ENCODE assay signal across 8 cellular contexts in the genomic region with DNA sequence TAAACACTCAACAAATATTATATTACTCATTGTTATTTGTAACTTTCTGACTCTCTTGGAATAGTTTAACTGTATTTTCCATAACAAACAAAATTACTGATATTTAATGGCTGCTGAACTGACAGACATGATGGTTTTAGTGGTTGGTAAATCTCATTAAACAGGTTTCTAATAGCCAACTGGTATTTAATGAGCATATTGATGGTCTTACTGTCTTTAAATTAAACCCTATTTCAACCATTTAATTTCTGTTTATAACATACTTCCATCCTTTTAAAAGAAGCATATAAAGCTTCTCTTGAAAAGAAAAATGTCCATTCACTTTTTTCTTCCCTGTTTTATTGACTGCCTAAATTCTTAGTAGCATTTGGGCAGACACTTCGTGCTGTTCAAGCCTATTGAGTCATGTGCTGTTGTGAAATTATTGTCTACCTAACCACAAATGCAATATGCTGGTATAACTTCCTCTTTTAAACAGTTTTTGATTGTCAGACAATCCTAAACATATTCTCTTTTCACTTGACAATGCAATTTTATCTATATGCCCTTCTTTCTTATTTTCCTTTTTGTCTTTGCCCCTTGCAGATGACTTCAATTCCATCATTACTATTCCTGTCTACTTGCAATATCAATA.
DNase-seq lines count a peak whose midpoint lies in the region; ATAC-seq and TF ChIP-seq lines count a peak whose summit lies in the region.

No MANE protein-coding gene starts in this region.

- ATAC-seq in GM18520 (IDR thresholded peaks at IDR 0.05; ENCODE audit: unreplicated experiment) (peak; percentile 62), HG02870 (IDR thresholded peaks at IDR 0.05; ENCODE audit: unreplicated experiment) (peak; percentile 73)

- no peak for TF ChIP-seq CTCF in transverse colon (IDR thresholded peaks at IDR 0.05)
- no peak for TF ChIP-seq CTCF in colonic mucosa (IDR thresholded peaks at IDR 0.05)

- in situ Hi-C loops in transverse colon (cut with MboI; ENCODE audit: low pct_ligation_motif_present in 1 of 4, low pct_unique_long_range_greater_than_20kb in 1 of 4, low sequenced_read_pairs in 3 of 4): no loop called here

- no peaks in the 10 kb centered on the region for H3K9me3 ChIP-seq in transverse colon
- H3K9me3 ChIP-seq in colonic mucosa: no peaks in the 10 kb centered on the region

- DNase-seq in NOMO-1 treated with dmso at 0.1 percent for 144 hours (lab: John Stamatoyannopoulos, UW; ENCODE audit: unreplicated experiment): peak; percentile 62
- peak; percentile 28 for DNase-seq in myocyte (ENCODE audit: low read depth)
- no peak for DNase-seq in transverse colon
- no peak for DNase-seq in NCI-H526 (lab: John Stamatoyannopoulos, UW)
- no peak for DNase-seq in SK-N-DZ (ENCODE audit: low spot score)
- DNase-seq in colonic mucosa: no peak

- no peaks in the 10 kb centered on the region for H3K36me3 ChIP-seq in transverse colon
- H3K36me3 ChIP-seq in colonic mucosa: no peaks in the 10 kb centered on the region

- TF ChIP-seq POLR2A in transverse colon (IDR thresholded peaks at IDR 0.05): no peak

- no peak overlapping the region for H3K27ac ChIP-seq in transverse colon
- H3K27ac ChIP-seq in colonic mucosa: no peak overlapping the region

- intact Hi-C loops in transverse colon (cut with DNase I; ENCODE audit: low total_unique reads): no loop called here
- intact Hi-C loops in colonic mucosa (cut with DNase I): no loop called here

- H3K4me3 ChIP-seq in transverse colon: no peak overlapping the region
- H3K4me3 ChIP-seq in colonic mucosa: no peak overlapping the region

- H3K27me3 ChIP-seq in transverse colon (no peaks in the 10 kb centered on the region), colonic mucosa (no peaks in the 10 kb centered on the region)

- 41 to 48% methylated on average over 1 of the region's 1 CpG for WGBS in transverse colon (ENCODE audit: low coverage in 1 of 2), 2 donors

- peaks cover 0 to 6% (median 0%) of the 10 kb centered on the region in 4 donors for H3K4me1 ChIP-seq in transverse colon
- no peaks in the 10 kb centered on the region for H3K4me1 ChIP-seq in colonic mucosa

- no peak overlapping the region for H3K9ac ChIP-seq in colonic mucosa (ENCODE audit: low read depth in 2 of 2, low read length in 2 of 2)

- no peak for TF ChIP-seq EP300 in transverse colon (IDR thresholded peaks at IDR 0.05; ENCODE audit: low read depth)

Comparison
In these comparisons a context has a peak if more than half of its experiments do, and no peak if none do; other contexts are left out.
1. DNase-seq: peak in NOMO-1 treated with dmso at 0.1 percent for 144 hours (single experiment) and myocyte (single experiment); none in transverse colon (single experiment), NCI-H526 (0 of 2), SK-N-DZ (single experiment) and colonic mucosa (single experiment).